Comparison of ENCODE assay signal across 8 cellular contexts in genomic region chr11:396511-396947, GRCh38. TPM values are rescaled to one million over a fixed set of nuclear protein-coding genes. Genes with fewer than 3 reads are reported as not detected.
DNase-seq lines count a peak whose midpoint lies in the region; ATAC-seq and TF ChIP-seq lines count a peak whose summit lies in the region.

No MANE protein-coding gene starts in this region.

- POLR2A ChIA-PET in AG04449 (lab: Yijun Ruan, JAX): interaction anchor here (0.8 to 1.8 kb wide), 2 partner anchors 10 to 189 kb away, joined by 4 to 7 read pairs; partner anchors contain the start of genes BET1L and RIC8A

- TF ChIP-seq CTCF in AG04449 (IDR thresholded peaks at IDR 0.05; ENCODE audit: insufficient read depth, low read length, missing control alignments): peak; percentile 38

- peak; percentile 27 for ATAC-seq in GM18909 (IDR thresholded peaks at IDR 0.05; ENCODE audit: poor library complexity, unreplicated experiment)

- DNase-seq in AG04449 (ENCODE audit: low read depth, low spot score) (no peak), NOMO-1 treated with dmso at 0.1 percent for 144 hours (lab: John Stamatoyannopoulos, UW; ENCODE audit: unreplicated experiment) (peak; percentile 24), NCI-H187 (lab: John Stamatoyannopoulos, UW) (no peak), globus pallidus (ENCODE audit: low spot score) (no peak), HPDE6-E6E7 (ENCODE audit: extremely low spot score) (no peak)

- H3K9me3 ChIP-seq in esophagus (ENCODE audit: control insufficient read depth in 2 of 2, insufficient read depth in 1 of 2, low read depth in 1 of 2, low read length in 1 of 2): no peaks in the 10 kb centered on the region

- peaks cover 0 to 15% of the 10 kb centered on the region in 2 donors for H3K4me1 ChIP-seq in esophagus (ENCODE audit: control insufficient read depth in 2 of 2, insufficient read depth in 2 of 2, low read length in 1 of 2)

- 40 to 45% methylated on average over 15 to 23 of the region's 23 CpGs for WGBS in esophagus, 2 donors

- H3K27ac ChIP-seq in esophagus (ENCODE audit: low read depth in 2 of 2, low read length in 1 of 2) (peak overlapping the region; percentile 98 to 99), skin epidermis (peak overlapping the region in 8 of 21 experiments; percentile 1 to 91 (median 36))

- H3K4me3 ChIP-seq in AG04449 (ENCODE audit: low read depth, low read length): no peak overlapping the region; the same call in 1 of the 2 replicates
- peak overlapping the region; percentile 4 to 89 for H3K4me3 ChIP-seq in esophagus (ENCODE audit: low read depth in 1 of 2, low read length in 2 of 2)
- H3K4me3 ChIP-seq in skin epidermis: peak overlapping the region; percentile 3 to 55 (median 21)

- CTCF ChIA-PET in AG04449 (lab: Yijun Ruan, JAX): interaction anchor here (1.0 to 2.7 kb wide), 10 partner anchors 9 to 188 kb away, joined by 3 to 23 read pairs (median 5); no protein-coding TSS in a partner anchor

- no peaks in the 10 kb centered on the region for H3K27me3 ChIP-seq in esophagus (ENCODE audit: control insufficient read depth in 1 of 2, insufficient read depth in 2 of 2, low read length in 2 of 2)

- peaks cover 0 to 31% of the 10 kb centered on the region in 2 donors for H3K36me3 ChIP-seq in esophagus (ENCODE audit: control insufficient read depth in 2 of 2, insufficient read depth in 2 of 2, low read length in 1 of 2)

RNA-seq across cellular contexts. Expression of gene PKP3, which starts 2.5 kb away (rescaled TPM):
- 100 to 1,000 TPM; 332 to 353 TPM for polyA plus RNA-seq in esophagus

RNA-seq across cellular contexts. Expression of gene SIGIRR, which starts 18.3 kb away (rescaled TPM):
- 10 to 100 TPM; 25.4 to 41.7 TPM for polyA plus RNA-seq in esophagus

RNA-seq across cellular contexts. Expression of gene B4GALNT4, which starts 27.2 kb away (rescaled TPM):
- polyA plus RNA-seq in esophagus: 1 to 10 TPM; 5.0 to 5.2 TPM

RNA-seq across cellular contexts. Expression of gene ANO9, which starts 45.3 kb away (rescaled TPM):
- polyA plus RNA-seq in esophagus: 10 to 100 TPM; 18.1 to 40.4 TPM

RNA-seq across cellular contexts. Expression of gene PTDSS2, which starts 53.5 kb away (rescaled TPM):
- 10 to 100 TPM; 12.4 to 20.5 TPM for polyA plus RNA-seq in esophagus
